In genomic region chr9:123300554-123300953, GRCh38 we compare ENCODE assay signal across 33 cellular contexts. TPM values are rescaled to one million over a fixed set of nuclear protein-coding genes. Genes with fewer than 3 reads are reported as not detected.
A peak's percentile ranks its signal among the peaks of the same experiment; 100 is the strongest.
DNase-seq lines count a peak whose midpoint lies in the region; ATAC-seq and TF ChIP-seq lines count a peak whose summit lies in the region.
"Had no signal": no experiment of that assay in that cellular context is flagged by ENCODE, and none has a peak within 500 bp of the region (broad histone marks: within the 10 kb centered on the region; RNA-seq: fewer than 3 reads in every experiment).

No MANE protein-coding gene starts in this region.

- H3K9ac ChIP-seq in BLaER1 (no peak overlapping the region), OCI-LY3 (ENCODE audit: low read length) (no peak overlapping the region)

- TF ChIP-seq CTCF in OCI-LY3 (IDR thresholded peaks at IDR 0.05; ENCODE audit: low read depth, low read length) (no peak), left ventricle myocardium inferior (IDR thresholded peaks at IDR 0.05; ENCODE audit: borderline replicate concordance) (no peak), osteoblast (IDR thresholded peaks at IDR 0.05; ENCODE audit: extremely low read depth, low read depth, low read length) (no peak)

- ATAC-seq in HG03097 (IDR thresholded peaks at IDR 0.05; ENCODE audit: low FRiP score, unreplicated experiment): no peak
- ATAC-seq: A549, GM12878 had no signal

- no peaks in the 10 kb centered on the region for H3K9me3 ChIP-seq in BLaER1
- no peaks in the 10 kb centered on the region for H3K9me3 ChIP-seq in OCI-LY3 (ENCODE audit: insufficient read depth, low read length)
- H3K9me3 ChIP-seq in left ventricle myocardium inferior (replicated peaks): no peaks in the 10 kb centered on the region
- no peaks in the 10 kb centered on the region for H3K9me3 ChIP-seq in osteoblast (ENCODE audit: low read depth, low read length)
- H3K9me3 ChIP-seq: A549, MG63 had no signal

- H3K4me2 ChIP-seq in BLaER1 (no peak overlapping the region), OCI-LY3 (ENCODE audit: low read length) (no peak overlapping the region), osteoblast (ENCODE audit: insufficient read depth, low read length) (no peak overlapping the region)
- H3K4me2 ChIP-seq: A549, PC-9 had no signal

- H3K36me3 ChIP-seq in BLaER1: no peaks in the 10 kb centered on the region
- no peaks in the 10 kb centered on the region for H3K36me3 ChIP-seq in OCI-LY3 (replicated peaks; ENCODE audit: low read depth, low read length)
- no peaks in the 10 kb centered on the region for H3K36me3 ChIP-seq in left ventricle myocardium inferior
- H3K36me3 ChIP-seq in osteoblast (ENCODE audit: insufficient read depth, low read length): no peaks in the 10 kb centered on the region
- H3K36me3 ChIP-seq: MG63 had no signal

- H4K20me1 ChIP-seq in BLaER1 (no peaks in the 10 kb centered on the region), OCI-LY3 (ENCODE audit: insufficient read depth, low read length) (no peaks in the 10 kb centered on the region), osteoblast (ENCODE audit: insufficient read depth, low read length) (no peaks in the 10 kb centered on the region)

- H3K27ac ChIP-seq in BLaER1 (peak overlapping the region; percentile 15; the same call in 1 of the 2 replicates), OCI-LY3 (ENCODE audit: low read length) (no peak overlapping the region), left ventricle myocardium inferior (replicated peaks) (peak overlapping the region; percentile 75), osteoblast (ENCODE audit: low read depth, low read length) (no peak overlapping the region)
- H3K27ac ChIP-seq: A549, PC-9 had no signal

- intact Hi-C loops in left ventricle myocardium inferior (cut with micrococcal nuclease): no loop called here

- H3K79me2 ChIP-seq in OCI-LY3 (ENCODE audit: low read length): no peaks in the 10 kb centered on the region
- no peaks in the 10 kb centered on the region for H3K79me2 ChIP-seq in osteoblast (ENCODE audit: insufficient read depth, low read length)

- H2AFZ ChIP-seq in OCI-LY3 (ENCODE audit: low read depth, low read length): 0 out of 2 replicates have a peak overlapping the region, but pooled peaks have one; percentile 34
- no peak overlapping the region for H2AFZ ChIP-seq in osteoblast (ENCODE audit: low read length)
- H2AFZ ChIP-seq: PC-9 had no signal

- H3K27me3 ChIP-seq in BLaER1 (no peaks in the 10 kb centered on the region), OCI-LY3 (ENCODE audit: low read depth, low read length) (no peaks in the 10 kb centered on the region), left ventricle myocardium inferior (ENCODE audit: low read depth) (no peaks in the 10 kb centered on the region), osteoblast (ENCODE audit: insufficient read depth, low read length) (no peaks in the 10 kb centered on the region)
- H3K27me3 ChIP-seq: MG63 had no signal

- H3K4me1 ChIP-seq in BLaER1: peaks cover 60% of the 10 kb centered on the region
- H3K4me1 ChIP-seq in OCI-LY3 (ENCODE audit: low read length): peaks cover 9% of the 10 kb centered on the region
- H3K4me1 ChIP-seq in left ventricle myocardium inferior: peaks cover 29% of the 10 kb centered on the region
- no peaks in the 10 kb centered on the region for H3K4me1 ChIP-seq in osteoblast (ENCODE audit: insufficient read depth, low read length)

- H3K4me3 ChIP-seq in BLaER1: no peak overlapping the region
- H3K4me3 ChIP-seq in OCI-LY3 (ENCODE audit: low read length): no peak overlapping the region
- H3K4me3 ChIP-seq in left ventricle myocardium inferior: no peak overlapping the region
- H3K4me3 ChIP-seq in osteoblast (ENCODE audit: insufficient read depth, low read length): no peak overlapping the region
- H3K4me3 ChIP-seq: A549, GM12878, MG63, PC-9 had no signal

- DNase-seq in left ventricle myocardium inferior: no peak
- DNase-seq in osteoblast (ENCODE audit: insufficient read length, low spot score, missing footprints): peak; percentile 73
- DNase-seq in ecto neural progenitor cell (ENCODE audit: low spot score): no peak
- no peak for DNase-seq in NCI-H526 treated with DMSO at 0.1 percent for 48 hours (lab: John Stamatoyannopoulos, UW)
- no peak for DNase-seq in DMS153 (lab: John Stamatoyannopoulos, UW)
- DNase-seq: AML-193; C1 segment of cervical spinal cord; CD4-positive, alpha-beta memory T cell; COR-L47; DMS79; EL; GDM1; H7; KBM-7; MG63; NCI-H1105 treated with DMSO at 0.1 percent for 48 hours; NCI-H146; NCI-H1930; NCI-H2107; NCI-H446; NCI-H524 treated with DMSO at 0.1 percent for 48 hours; NCI-H82; NK-92 treated with Interleukin-12 subunit alpha and Interleukin-12 subunit beta, amount 100 ng/mL, for 24 hours; PC-9; SHP77 had no signal

RNA-seq across cellular contexts. Expression of gene STRBP, which starts 32.2 kb away (rescaled TPM):
- total RNA-seq in left ventricle myocardium inferior (26.4 TPM), osteoblast (2.9 TPM in 2 replicates)

RNA-seq across cellular contexts. Expression of gene CRB2, which starts 55.4 kb away (rescaled TPM):
- total RNA-seq in left ventricle myocardium inferior (not detected), osteoblast (not detected in 2 replicates)
- total RNA-seq: CD4-positive, alpha-beta memory T cell; HT1080; PC-9; RPMI7951; SK-MEL-5 had no signal

Comparison
In these comparisons a context has a peak if more than half of its experiments do, and no peak if none do; other contexts are left out.
1. H3K27ac ChIP-seq: peak in BLaER1 (single experiment) and left ventricle myocardium inferior (single experiment); none in OCI-LY3 (single experiment) and osteoblast (single experiment).